Comparison of ENCODE assay signal across 2 cellular contexts in the genomic region with DNA sequence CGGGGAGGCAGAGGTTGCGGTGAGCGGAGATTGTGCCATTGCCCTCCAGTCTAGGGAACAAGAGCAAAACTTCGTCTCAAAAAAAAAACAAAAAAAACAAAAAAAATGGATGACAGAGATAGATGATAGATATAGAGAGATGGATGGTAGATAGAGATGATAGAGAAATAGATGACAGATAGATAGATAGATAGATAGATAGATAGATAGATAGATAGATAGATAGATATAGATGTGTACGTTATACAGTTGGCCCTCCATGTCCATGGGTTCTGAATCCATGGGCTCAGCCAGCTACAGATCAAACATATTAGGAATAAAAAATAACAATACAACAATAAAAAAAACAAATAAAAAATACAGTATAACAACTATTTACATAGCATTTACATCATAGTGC.
A peak's percentile ranks its signal among the peaks of the same experiment; 100 is the strongest.
TF ChIP-seq lines count a peak whose summit lies in the region.

No MANE protein-coding gene starts in this region.

TF ChIP-seq in HEK293, 187 proteins besides CTCF, POLR2A, EP300 and RAD21:
- TF ChIP-seq ZBTB17 (tag by site-specific recombination; IDR thresholded peaks at IDR 0.05) (peak; percentile 39; the same call in 1 of the 2 replicates), ZEB2 (tag by site-specific recombination; IDR thresholded peaks at IDR 0.05) (no peak), ZBTB20 (tag by site-specific recombination; IDR thresholded peaks at IDR 0.05) (no peak)

TF ChIP-seq in K562, 482 proteins besides CTCF, POLR2A, EP300 and RAD21:
- TF ChIP-seq, protein P1, sequence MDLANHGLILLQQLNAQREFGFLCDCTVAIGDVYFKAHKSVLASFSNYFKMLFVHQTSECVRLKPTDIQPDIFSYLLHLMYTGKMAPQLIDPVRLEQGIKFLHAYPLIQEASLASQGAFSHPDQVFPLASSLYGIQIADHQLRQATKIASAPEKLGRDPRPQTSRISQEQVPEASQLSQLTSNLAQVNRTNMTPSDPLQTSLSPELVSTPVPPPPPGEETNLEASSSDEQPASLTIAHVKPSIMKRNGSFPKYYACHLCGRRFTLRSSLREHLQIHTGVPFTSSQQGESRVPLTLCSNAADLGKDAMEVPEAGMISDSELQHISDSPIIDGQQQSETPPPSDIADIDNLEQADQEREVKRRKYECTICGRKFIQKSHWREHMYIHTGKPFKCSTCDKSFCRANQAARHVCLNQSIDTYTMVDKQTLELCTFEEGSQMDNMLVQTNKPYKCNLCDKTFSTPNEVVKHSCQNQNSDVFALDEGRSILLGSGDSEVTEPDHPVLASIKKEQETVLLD (IDR thresholded peaks at IDR 0.05) = 0 out of 2 replicates have a peak, but pooled peaks have one; percentile 44
- TF ChIP-seq DACH1 (IDR thresholded peaks at IDR 0.05; ENCODE audit: partially characterized antibody) = peak; percentile 92
- no peak for TF ChIP-seq BACH1 (tag; IDR thresholded peaks at IDR 0.05)
